Comparison of ENCODE assay signal across 8 cellular contexts in genomic region chr11:121418625-121419114, GRCh38. TPM values are rescaled to one million over a fixed set of nuclear protein-coding genes. Genes with fewer than 3 reads are reported as not detected.
DNase-seq lines count a peak whose midpoint lies in the region; ATAC-seq and TF ChIP-seq lines count a peak whose summit lies in the region.

No MANE protein-coding gene starts in this region.

- H3K4me2 ChIP-seq in DOHH2 (ENCODE audit: low read length), result peak overlapping the region; percentile 77

- H3K4me3 ChIP-seq in DOHH2 (ENCODE audit: low read length) (peak overlapping the region; percentile 58), left lung (no peak overlapping the region)

- intact Hi-C loops in left lung (cut with DNase I), result no loop called here

- no peaks in the 10 kb centered on the region for H3K9me2 ChIP-seq in DOHH2 (replicated peaks; ENCODE audit: control insufficient read depth, low read length)

- no peaks in the 10 kb centered on the region for H4K20me1 ChIP-seq in DOHH2 (ENCODE audit: control insufficient read depth, insufficient read depth, low read depth, low read length)

- no peak for TF ChIP-seq CTCF in DOHH2 (IDR thresholded peaks at IDR 0.05; ENCODE audit: low read depth, low read length, poor library complexity, severe bottlenecking)
- no peak for TF ChIP-seq CTCF in left lung (IDR thresholded peaks at IDR 0.05)

- peak overlapping the region; percentile 94 for H3K27ac ChIP-seq in DOHH2 (ENCODE audit: low read depth, low read length)
- H3K27ac ChIP-seq in left lung, result peak overlapping the region; percentile 84 to 94

- peak; percentile 43 for ATAC-seq in HG03521 (IDR thresholded peaks at IDR 0.05; ENCODE audit: unreplicated experiment)
- ATAC-seq in left lung, result peak; percentile 53
- ATAC-seq in HG03108 (IDR thresholded peaks at IDR 0.05; ENCODE audit: unreplicated experiment), result no peak
- ATAC-seq in GM18511 (IDR thresholded peaks at IDR 0.05; ENCODE audit: unreplicated experiment), result no peak

- peak; percentile 29 to 30 for DNase-seq in activated CD4-positive, alpha-beta T cell treated with anti-CD3 and anti-CD28 coated beads for 4 hours
- peak in 1 of 2 donors; percentile 72 for DNase-seq in left lung
- no peak for DNase-seq in HK-2 (ENCODE audit: unreplicated experiment)
- DNase-seq in RKO (ENCODE audit: low spot score), result no peak

- H3K36me3 ChIP-seq in DOHH2 (ENCODE audit: control insufficient read depth, low read length), result peaks cover 8% of the 10 kb centered on the region; the same call in 1 of the 2 replicates
- no peaks in the 10 kb centered on the region for H3K36me3 ChIP-seq in left lung

- H3K9me3 ChIP-seq in DOHH2 (ENCODE audit: control insufficient read depth, insufficient read depth, low read length) (peaks cover 3% of the 10 kb centered on the region; the same call in 1 of the 2 replicates), left lung (no peaks in the 10 kb centered on the region)

- H3F3A ChIP-seq in DOHH2 (ENCODE audit: control insufficient read depth, insufficient read depth), result peaks cover 46% of the 10 kb centered on the region

- H3K4me1 ChIP-seq in DOHH2 (ENCODE audit: control insufficient read depth, low read length), result peaks cover 93% of the 10 kb centered on the region
- H3K4me1 ChIP-seq in left lung, result peaks cover 18 to 82% of the 10 kb centered on the region in 2 donors

- no peaks in the 10 kb centered on the region for H3K79me2 ChIP-seq in DOHH2 (ENCODE audit: control insufficient read depth, low read length)

- H3K27me3 ChIP-seq in DOHH2 (ENCODE audit: control insufficient read depth, low read length), result no peaks in the 10 kb centered on the region
- H3K27me3 ChIP-seq in left lung, result no peaks in the 10 kb centered on the region

RNA-seq across cellular contexts. Expression of gene SORL1, which starts 33.4 kb away (rescaled TPM):
- total RNA-seq in left lung, result 100 to 1,000 TPM in 1 of 2 donors, 10 to 100 TPM in 1; 44.9 to 114 TPM

Comparison
In these comparisons a context has a peak if more than half of its experiments do, and no peak if none do; other contexts are left out.
1. ATAC-seq: peak in HG03521 (single experiment) and left lung (single experiment); none in HG03108 (single experiment) and GM18511 (single experiment).
2. DNase-seq: peak in activated CD4-positive, alpha-beta T cell treated with anti-CD3 and anti-CD28 coated beads for 4 hours (2 of 2); none in HK-2 (single experiment) and RKO (single experiment).